ENCODE assay signal across 10 cellular contexts in the genomic region with DNA sequence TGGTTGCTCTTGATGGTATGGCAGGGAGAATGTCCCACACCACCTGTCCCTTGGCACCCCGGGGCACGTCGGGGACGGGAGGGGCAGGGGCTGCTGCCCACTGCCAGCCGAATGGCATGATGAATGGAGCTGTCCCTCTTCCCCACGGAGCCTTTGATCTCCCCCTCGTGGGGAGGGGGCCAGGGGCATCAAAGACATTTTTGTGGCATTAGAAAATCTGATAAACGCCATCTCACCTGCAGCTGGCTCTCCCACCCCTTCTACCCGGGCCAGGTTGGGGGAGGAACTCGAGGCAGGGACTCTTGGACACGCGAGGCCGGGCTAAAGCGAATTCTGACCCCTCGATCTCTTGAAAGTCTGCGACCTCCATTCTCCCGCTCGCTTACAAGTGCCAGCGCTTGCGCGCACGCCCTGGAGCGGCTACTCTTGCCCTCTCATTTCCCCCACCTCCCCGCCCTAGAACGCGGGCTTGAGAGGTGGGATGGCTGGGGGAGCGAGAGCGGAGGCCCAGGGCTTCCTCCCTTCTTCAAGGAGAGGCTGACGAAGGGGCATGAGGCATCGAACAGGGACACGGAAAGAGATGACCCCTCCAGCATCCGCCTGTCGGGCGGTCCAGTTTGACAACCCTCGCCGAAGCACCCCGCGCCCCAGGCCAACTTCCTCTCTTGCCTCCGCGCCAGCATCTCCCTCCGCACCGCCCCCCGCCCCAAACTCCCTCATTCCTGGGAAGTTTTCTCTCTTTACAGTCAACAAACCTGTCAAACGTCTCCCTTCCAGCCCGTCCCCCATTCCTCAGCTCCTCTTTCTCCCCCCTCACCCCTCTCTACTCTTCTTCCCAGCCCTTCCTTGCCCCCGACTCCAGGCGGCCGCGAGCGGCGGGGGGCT. TPM values are rescaled to one million over a fixed set of nuclear protein-coding genes. Genes with fewer than 3 reads are reported as not detected.
A peak's percentile ranks its signal among the peaks of the same experiment; 100 is the strongest.
DNase-seq lines count a peak whose midpoint lies in the region; ATAC-seq and TF ChIP-seq lines count a peak whose summit lies in the region.
"Had no signal": no experiment of that assay in that cellular context is flagged by ENCODE, and none has a peak within 500 bp of the region (broad histone marks: within the 10 kb centered on the region; RNA-seq: fewer than 3 reads in every experiment).

No MANE protein-coding gene starts in this region.

- H3K9me3 ChIP-seq in thoracic aorta (no peaks in the 10 kb centered on the region), left lung (no peaks in the 10 kb centered on the region)
- H3K9me3 ChIP-seq: neutrophil had no signal

- DNase-seq in activated T-cell treated with anti-CD3 and anti-CD28 coated beads, Interleukin-2, amount 50 U/mL, for 24 hours: no peak
- DNase-seq in activated T-cell treated with anti-CD3 and anti-CD28 coated beads for 4 hours: no peak
- no peak for DNase-seq in activated naive CD8-positive, alpha-beta T cell treated with anti-CD3 and anti-CD28 coated beads for 36 hours
- no peak for DNase-seq in memory B cell (ENCODE audit: low spot score in 2 of 2)
- DNase-seq in thoracic aorta (ENCODE audit: low spot score): no peak
- DNase-seq in C1 segment of cervical spinal cord (lab: John Stamatoyannopoulos, UW): no peak
- no peak for DNase-seq in left lung
- no peak for DNase-seq in DMS 273 (lab: John Stamatoyannopoulos, UW; ENCODE audit: unreplicated experiment)
- DNase-seq: NCI-H2081 treated with DMSO at 0.1 percent for 48 hours had no signal

- peak overlapping the region; percentile 47 for H3K4me3 Mint-ChIP-seq in activated T-cell treated with anti-CD3 and anti-CD28 coated beads, Interleukin-2, amount 50 U/mL, for 24 hours
- peak overlapping the region; percentile 44 for H3K4me3 Mint-ChIP-seq in activated naive CD8-positive, alpha-beta T cell treated with anti-CD3 and anti-CD28 coated beads for 36 hours
- H3K4me3 Mint-ChIP-seq in memory B cell: peak overlapping the region; percentile 62

- H3K27ac Mint-ChIP-seq in activated T-cell treated with anti-CD3 and anti-CD28 coated beads, Interleukin-2, amount 50 U/mL, for 24 hours: no peak overlapping the region
- no peak overlapping the region for H3K27ac Mint-ChIP-seq in activated naive CD8-positive, alpha-beta T cell treated with anti-CD3 and anti-CD28 coated beads for 36 hours
- no peak overlapping the region for H3K27ac Mint-ChIP-seq in memory B cell

- H3K9me3 Mint-ChIP-seq in activated T-cell treated with anti-CD3 and anti-CD28 coated beads, Interleukin-2, amount 50 U/mL, for 24 hours: no peaks in the 10 kb centered on the region
- H3K9me3 Mint-ChIP-seq in activated naive CD8-positive, alpha-beta T cell treated with anti-CD3 and anti-CD28 coated beads for 36 hours: no peaks in the 10 kb centered on the region
- H3K9me3 Mint-ChIP-seq in memory B cell: no peaks in the 10 kb centered on the region

- intact Hi-C loops in left lung (cut with DNase I): no loop called here

- H3K36me3 ChIP-seq in thoracic aorta (no peaks in the 10 kb centered on the region), left lung (no peaks in the 10 kb centered on the region)
- H3K36me3 ChIP-seq: neutrophil had no signal

- H3K27ac ChIP-seq in thoracic aorta (no peak overlapping the region), left lung (no peak overlapping the region)
- H3K27ac ChIP-seq: neutrophil had no signal

- H3K4me1 ChIP-seq in thoracic aorta (ENCODE audit: control insufficient read depth in 1 of 2, low read depth in 2 of 2) (peaks cover 18 to 21% of the 10 kb centered on the region in 2 donors), left lung (peaks cover 9 to 20% of the 10 kb centered on the region in 2 donors)

- H3K36me3 Mint-ChIP-seq in activated T-cell treated with anti-CD3 and anti-CD28 coated beads, Interleukin-2, amount 50 U/mL, for 24 hours (ENCODE audit: low read depth): no peaks in the 10 kb centered on the region
- no peaks in the 10 kb centered on the region for H3K36me3 Mint-ChIP-seq in activated naive CD8-positive, alpha-beta T cell treated with anti-CD3 and anti-CD28 coated beads for 36 hours
- H3K36me3 Mint-ChIP-seq in memory B cell: no peaks in the 10 kb centered on the region

- H3K27me3 ChIP-seq in thoracic aorta (replicated peaks; ENCODE audit: insufficient read depth) (peaks cover 22% of the 10 kb centered on the region), left lung (peaks cover 59 to 99% of the 10 kb centered on the region in 2 donors)

- H3K4me3 ChIP-seq in thoracic aorta: peak overlapping the region; percentile 65
- H3K4me3 ChIP-seq in left lung: peak overlapping the region in 1 of 2 donors; percentile 18

- H3K4me1 Mint-ChIP-seq in activated T-cell treated with anti-CD3 and anti-CD28 coated beads, Interleukin-2, amount 50 U/mL, for 24 hours (ENCODE audit: low read depth): peaks cover 20% of the 10 kb centered on the region
- H3K4me1 Mint-ChIP-seq in activated naive CD8-positive, alpha-beta T cell treated with anti-CD3 and anti-CD28 coated beads for 36 hours: peaks cover 15% of the 10 kb centered on the region
- peaks cover 12% of the 10 kb centered on the region for H3K4me1 Mint-ChIP-seq in memory B cell

- TF ChIP-seq CTCF in thoracic aorta (IDR thresholded peaks at IDR 0.05) (no peak), left lung (IDR thresholded peaks at IDR 0.05) (no peak)

- H3K27me3 Mint-ChIP-seq in activated T-cell treated with anti-CD3 and anti-CD28 coated beads, Interleukin-2, amount 50 U/mL, for 24 hours: peaks cover 86% of the 10 kb centered on the region
- peaks cover 92% of the 10 kb centered on the region for H3K27me3 Mint-ChIP-seq in activated naive CD8-positive, alpha-beta T cell treated with anti-CD3 and anti-CD28 coated beads for 36 hours
- peaks cover 52% of the 10 kb centered on the region for H3K27me3 Mint-ChIP-seq in memory B cell

- ATAC-seq in memory B cell (ENCODE audit: low read depth) (no peak), thoracic aorta (ENCODE audit: insufficient number of reproducible peaks, low FRiP score, low read depth) (no peak), left lung (no peak)

RNA-seq across cellular contexts. Expression of a gene that starts 0.7 kb away (rescaled TPM):
- under 1 TPM in 1 of 2 experiments, not detected in 1; 0.21 TPM for total RNA-seq in activated naive CD8-positive, alpha-beta T cell treated with anti-CD3 and anti-CD28 coated beads for 36 hours
- total RNA-seq in thoracic aorta (1 to 10 TPM in 1 of 2 donors, under 1 TPM in 1; 0.27 to 2.5 TPM), left lung (not detected)

RNA-seq across cellular contexts. Expression of a gene that starts 21.7 kb away (rescaled TPM):
- total RNA-seq in activated naive CD8-positive, alpha-beta T cell treated with anti-CD3 and anti-CD28 coated beads for 36 hours: 1 to 10 TPM; 6.8 to 7.1 TPM
- 1 to 10 TPM in 1 of 2 donors, not detected in 1; 1.6 TPM for total RNA-seq in thoracic aorta
- total RNA-seq in left lung: 1 to 10 TPM in 1 of 2 donors, under 1 TPM in 1; 0.47 to 1.1 TPM

RNA-seq across cellular contexts. Expression of a gene that starts 27.3 kb away (rescaled TPM):
- not detected for total RNA-seq in activated naive CD8-positive, alpha-beta T cell treated with anti-CD3 and anti-CD28 coated beads for 36 hours
- total RNA-seq in thoracic aorta (under 1 TPM in 1 of 2 donors, not detected in 1; 0.28 TPM), left lung (not detected)
